ENCODE assay signal across 38 cellular contexts in the genomic region with DNA sequence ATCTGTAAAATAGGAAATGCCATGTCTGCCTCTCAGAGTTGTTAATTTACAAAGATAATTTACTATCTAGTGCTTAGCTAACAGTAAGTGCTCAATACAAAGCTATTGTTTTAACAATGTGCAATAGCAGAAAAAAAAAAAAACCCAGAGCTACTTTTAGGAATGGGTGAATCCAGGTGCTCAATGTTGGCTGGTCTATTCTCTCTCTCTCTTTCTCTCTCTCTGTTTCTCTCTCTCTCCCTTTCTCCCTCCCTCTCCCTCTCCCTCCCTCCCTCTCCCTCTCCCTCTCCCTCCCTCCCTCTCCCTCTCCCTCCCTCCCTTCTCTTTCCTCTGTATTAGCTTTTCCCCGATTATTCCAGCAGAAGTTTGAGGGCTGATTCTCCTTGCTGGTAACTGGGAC. TPM values are rescaled to one million over a fixed set of nuclear protein-coding genes. Genes with fewer than 3 reads are reported as not detected.
A peak's percentile ranks its signal among the peaks of the same experiment; 100 is the strongest.
DNase-seq lines count a peak whose midpoint lies in the region; ATAC-seq, FAIRE-seq and TF ChIP-seq lines count a peak whose summit lies in the region.
"Had no signal": no experiment of that assay in that cellular context is flagged by ENCODE, and none has a peak within 500 bp of the region (broad histone marks: within the 10 kb centered on the region; RNA-seq: fewer than 3 reads in every experiment).

No MANE protein-coding gene starts in this region.

- ATAC-seq in HepG2 (no peak), right lobe of liver (no peak), HG02970 (IDR thresholded peaks at IDR 0.05; ENCODE audit: low FRiP score, unreplicated experiment) (no peak), GM18502 (IDR thresholded peaks at IDR 0.05; ENCODE audit: poor library complexity, unreplicated experiment) (no peak)
- ATAC-seq: A549; CD8-positive, alpha-beta T cell had no signal

- WGBS in HepG2 (ENCODE audit: low lambda C conversion rate), result 0% methylated on average over 1 of the region's 1 CpG
- 77% methylated on average over 1 of the region's 1 CpG for WGBS in right lobe of liver (ENCODE audit: insufficient coverage, low coverage, low lambda C conversion rate, missing lambda C conversion rate)
- 91% methylated on average over 1 of the region's 1 CpG; no CpG with 5 or more reads in 1 of the 2 experiments for WGBS in H1 (ENCODE audit: extremely low coverage in 1 of 2, insufficient coverage in 1 of 2, insufficient read length in 1 of 2, insufficient replicate concordance in 2 of 2, low coverage in 1 of 2, low lambda C conversion rate in 2 of 2, missing lambda C conversion rate in 1 of 2), 2 experiments
- WGBS in testis, 2 donors, result 75 to 77% methylated on average over 1 of the region's 1 CpG

- H3K36me3 ChIP-seq in HepG2 (replicated peaks in 1 of 2; ENCODE audit: control insufficient read depth in 1 of 2, insufficient read depth in 2 of 2, low read length in 2 of 2) (peaks cover under 1 to 1% of the 10 kb centered on the region in 2 experiments; a peak in 1 of 5 replicates), right lobe of liver (no peaks in the 10 kb centered on the region), HEK293 (ENCODE audit: control insufficient read depth in 2 of 2, insufficient read depth in 1 of 2, low read length in 2 of 2) (peaks cover 0 to 9% of the 10 kb centered on the region in 2 experiments; a peak in 2 of 3 replicates), H1 (ENCODE audit: control insufficient read depth in 2 of 4, insufficient read depth in 4 of 4, low read length in 3 of 4) (no peaks in the 10 kb centered on the region), parathyroid adenoma (ENCODE audit: control insufficient read depth, insufficient read depth, low read length) (no peaks in the 10 kb centered on the region), testis (ENCODE audit: low read depth, missing control alignments) (no peaks in the 10 kb centered on the region)
- H3K36me3 ChIP-seq: BE2C had no signal

- H3K14ac ChIP-seq in H1 (ENCODE audit: insufficient read length), result no peak overlapping the region

- no peaks in the 10 kb centered on the region for H3K9me3 ChIP-seq in HepG2 (ENCODE audit: low read length)
- no peaks in the 10 kb centered on the region for H3K9me3 ChIP-seq in right lobe of liver
- H3K9me3 ChIP-seq in HEK293 (ENCODE audit: control insufficient read depth, insufficient read depth, low read depth, low read length), result no peaks in the 10 kb centered on the region
- no peaks in the 10 kb centered on the region for H3K9me3 ChIP-seq in H1 (ENCODE audit: insufficient read depth in 2 of 2, low read depth in 1 of 2, low read length in 1 of 2)
- H3K9me3 ChIP-seq in parathyroid adenoma (ENCODE audit: control insufficient read depth, low read length), result no peaks in the 10 kb centered on the region
- H3K9me3 ChIP-seq in testis, result no peaks in the 10 kb centered on the region
- H3K9me3 ChIP-seq: A549; BE2C; BLaER1; BLaER1 treated with 17β-estradiol and CSF1 and Interleukin-3, amounts not matched to agents 10 nM and 100 nM; Caco-2 had no signal

- H2BK120ac ChIP-seq in H1 (replicated peaks; ENCODE audit: low read depth, low read length), result no peak overlapping the region

- H4K5ac ChIP-seq in H1 (ENCODE audit: insufficient read length, low read depth, low read length), result no peak overlapping the region

- TF ChIP-seq POLR2A in HepG2 (IDR thresholded peaks at IDR 0.05; ENCODE audit: insufficient read depth in 1 of 2, low read depth in 2 of 2, low read length in 2 of 2) (no peak), right lobe of liver (IDR thresholded peaks at IDR 0.05) (no peak), H1 (IDR thresholded peaks at IDR 0.05; ENCODE audit: control extremely low read depth in 1 of 2, low read depth in 2 of 2, low read length in 2 of 2) (no peak), testis (IDR thresholded peaks at IDR 0.05) (no peak)

- H4K8ac ChIP-seq in H1 (ENCODE audit: extremely low read depth, insufficient read depth, low read length), result no peak overlapping the region

- no peak overlapping the region for H3K18ac ChIP-seq in H1 (ENCODE audit: extremely low read depth, low read length)

- H2BK20ac ChIP-seq in H1 (ENCODE audit: low read length), result no peak overlapping the region

- DNase-seq in HepG2 (ENCODE audit: low spot score), result no peak
- DNase-seq in right lobe of liver, result no peak
- no peak for DNase-seq in H1 (ENCODE audit: low read depth in 1 of 2, low spot score in 2 of 2)
- DNase-seq in testis, result no peak
- DNase-seq: 8988T; ACHN; AML-193; BE2C; C1 segment of cervical spinal cord; Caco-2; Calu3; CD4-positive, alpha-beta memory T cell; CD4-positive, alpha-beta T cell; CD4-positive, CD25-positive, alpha-beta regulatory T cell; CD8-positive, alpha-beta memory T cell; CD8-positive, alpha-beta T cell; COR-L47; DMS 273 treated with DMSO at 0.1 percent for 48 hours; DMS153; DMS53; DMS79; DMS79 treated with DMSO at 0.1 percent for 48 hours; DND-41; EL had no signal

- H3K9ac ChIP-seq in HepG2 (ENCODE audit: insufficient read depth, low read depth, low read length) (no peak overlapping the region), H1 (replicated peaks in 1 of 4; ENCODE audit: extremely low read depth in 1 of 4, low read depth in 3 of 4, low read length in 3 of 4) (no peak overlapping the region), parathyroid adenoma (no peak overlapping the region)
- H3K9ac ChIP-seq: BLaER1; BLaER1 treated with 17β-estradiol and CSF1 and Interleukin-3, amounts not matched to agents 10 nM and 100 nM had no signal

- no peak overlapping the region for H2BK15ac ChIP-seq in H1 (ENCODE audit: low read length)

- no peak overlapping the region for H3K56ac ChIP-seq in H1 (replicated peaks; ENCODE audit: insufficient read length, low read depth, low read length)

- H4K20me1 ChIP-seq in HepG2 (ENCODE audit: insufficient read depth, low read length) (no peaks in the 10 kb centered on the region), H1 (replicated peaks in 1 of 2; ENCODE audit: control insufficient read depth in 1 of 2, insufficient read depth in 2 of 2, low read length in 2 of 2) (no peaks in the 10 kb centered on the region)

- no peak overlapping the region for H3K4ac ChIP-seq in H1 (replicated peaks; ENCODE audit: insufficient read length, low read depth, low read length)

- TF ChIP-seq CTCF in HepG2 (CRISPR knock-in tag; IDR thresholded peaks at IDR 0.05) (no peak), right lobe of liver (IDR thresholded peaks at IDR 0.05) (no peak), HEK293 (tag by site-specific recombination; IDR thresholded peaks at IDR 0.05) (no peak), H1 (IDR thresholded peaks at IDR 0.05; ENCODE audit: control extremely low read depth in 1 of 3, insufficient read depth in 1 of 3, low read depth in 1 of 3, low read length in 3 of 3) (no peak), parathyroid adenoma (IDR thresholded peaks at IDR 0.05) (no peak), testis (IDR thresholded peaks at IDR 0.05) (no peak)

- no peak overlapping the region for H2AFZ ChIP-seq in HepG2 (ENCODE audit: low read length)
- no peak overlapping the region for H2AFZ ChIP-seq in H1 (ENCODE audit: low read length)
- no peak overlapping the region for H2AFZ ChIP-seq in parathyroid adenoma

- no peak overlapping the region for H2BK5ac ChIP-seq in H1 (ENCODE audit: low read depth, low read length)

- H3K79me2 ChIP-seq in HepG2 (ENCODE audit: insufficient read depth, low read length), result no peaks in the 10 kb centered on the region
- no peaks in the 10 kb centered on the region for H3K79me2 ChIP-seq in H1 (ENCODE audit: control insufficient read depth in 1 of 2, insufficient read depth in 2 of 2, low read length in 2 of 2)
- no peaks in the 10 kb centered on the region for H3K79me2 ChIP-seq in parathyroid adenoma

- no peak overlapping the region for H2AK5ac ChIP-seq in H1 (ENCODE audit: low read depth, low read length)

- H3K4me3 ChIP-seq in HepG2 (replicated peaks in 1 of 3; ENCODE audit: insufficient read depth in 1 of 3, low read depth in 2 of 3, low read length in 3 of 3), result no peak overlapping the region
- no peak overlapping the region for H3K4me3 ChIP-seq in right lobe of liver
- H3K4me3 ChIP-seq in HEK293 (ENCODE audit: low read depth, low read length), result no peak overlapping the region
- H3K4me3 ChIP-seq in H1 (ENCODE audit: extremely low read depth in 1 of 4, insufficient read depth in 2 of 4, low read depth in 3 of 4, low read length in 4 of 4), result no peak overlapping the region
- no peak overlapping the region for H3K4me3 ChIP-seq in parathyroid adenoma (ENCODE audit: low read depth, low read length)
- H3K4me3 ChIP-seq in testis, result no peak overlapping the region
- H3K4me3 ChIP-seq: A549; BLaER1; BLaER1 treated with 17β-estradiol and CSF1 and Interleukin-3, amounts not matched to agents 10 nM and 100 nM had no signal

- FAIRE-seq in HepG2 (lab: Jason Lieb, UNC) (no peak), H1 (lab: Jason Lieb, UNC) (no peak)
- FAIRE-seq: A204.1, A549, D721Med had no signal

- CTCF ChIA-PET in HepG2 (lab: Yijun Ruan, JAX; ENCODE audit: low intra/inter-chr PET ratio, low total read pairs), result no interaction called here
- CTCF ChIA-PET in HEK293 (lab: Yijun Ruan, JAX), result interaction anchor here (0.8 kb wide), 1 partner anchor 14 kb away, joined by 3 read pairs; a partner anchor contains a TSS
- CTCF ChIA-PET in H1 (lab: Charles Lee; ENCODE audit: partially characterized antibody), result interaction anchor here (1.7 to 6.5 kb wide), 4 partner anchors 11 to 93 kb away, joined by 7 to 71 read pairs (median 34); a partner anchor contains a TSS

- H3K23me2 ChIP-seq in H1 (ENCODE audit: low read depth, low read length), result no peaks in the 10 kb centered on the region

- TF ChIP-seq EP300 in HepG2 (IDR thresholded peaks at IDR 0.05; ENCODE audit: low read depth in 2 of 2, low read length in 2 of 2) (no peak), HepG2 (CRISPR knock-in tag; IDR thresholded peaks at IDR 0.05; ENCODE audit: borderline replicate concordance) (no peak), H1 (IDR thresholded peaks at IDR 0.05; ENCODE audit: borderline replicate concordance in 1 of 2, low read depth in 2 of 2, low read length in 2 of 2) (no peak)

- POLR2A ChIA-PET in HepG2 (lab: Yijun Ruan, JAX), result interaction anchor here (1.7 kb wide), 1 partner anchor 14 kb away, joined by 6 read pairs; a partner anchor contains a TSS
- POLR2A ChIA-PET in HEK293 (lab: Yijun Ruan, JAX), result interaction anchor here (1.2 kb wide), 1 partner anchor 13 kb away, joined by 3 read pairs; no protein-coding TSS in a partner anchor
- POLR2A ChIA-PET in H1 (lab: Charles Lee; ENCODE audit: partially characterized antibody), result interaction anchor here (0.9 to 1.3 kb wide), 3 partner anchors 14 to 80 kb away, joined by 3 to 6 read pairs (median 3); a partner anchor contains a TSS

- no peaks in the 10 kb centered on the region for H3K79me1 ChIP-seq in H1 (ENCODE audit: low read depth, low read length)

- no peaks in the 10 kb centered on the region for H3K4me1 ChIP-seq in HepG2 (ENCODE audit: insufficient read depth, low read length)
- no peaks in the 10 kb centered on the region for H3K4me1 ChIP-seq in right lobe of liver
- H3K4me1 ChIP-seq in HEK293 (ENCODE audit: control insufficient read depth, insufficient read depth, low read length), result no peaks in the 10 kb centered on the region
- H3K4me1 ChIP-seq in H1 (replicated peaks in 1 of 4; ENCODE audit: control insufficient read depth in 3 of 4, insufficient read depth in 4 of 4, low read length in 3 of 4), result peaks cover 0 to 8% (median 4%) of the 10 kb centered on the region in 4 experiments; a peak in 6 of 7 replicates
- peaks cover 63% of the 10 kb centered on the region for H3K4me1 ChIP-seq in parathyroid adenoma
- H3K4me1 ChIP-seq in testis, result peaks cover 12% of the 10 kb centered on the region
- H3K4me1 ChIP-seq: A549, BE2C, BLaER1, Caco-2 had no signal

- intact Hi-C loops in HepG2 (cut with micrococcal nuclease; ENCODE audit: unreplicated experiment), result no loop called here
- intact Hi-C loops in right lobe of liver (cut with DNase I), result no loop called here
- intact Hi-C loops in testis (cut with DNase I; ENCODE audit: low total_unique reads), result no loop called here

- peaks cover 0 to 15% of the 10 kb centered on the region in 2 experiments; a peak in 2 of 5 replicates for H3K27me3 ChIP-seq in HepG2 (ENCODE audit: control insufficient read depth in 1 of 2, insufficient read depth in 2 of 2, low read length in 2 of 2)
- no peaks in the 10 kb centered on the region for H3K27me3 ChIP-seq in right lobe of liver
- H3K27me3 ChIP-seq in H1 (replicated peaks in 1 of 4; ENCODE audit: control insufficient read depth in 3 of 4, extremely low read depth in 1 of 4, insufficient read depth in 3 of 4, low read length in 3 of 4), result peaks cover 2 to 12% (median 6%) of the 10 kb centered on the region in 4 experiments; a peak in 4 of 7 replicates
- no peaks in the 10 kb centered on the region for H3K27me3 ChIP-seq in parathyroid adenoma (ENCODE audit: control insufficient read depth, insufficient read depth, low read length)
- H3K27me3 ChIP-seq in testis, result no peaks in the 10 kb centered on the region
- H3K27me3 ChIP-seq: BE2C; BLaER1; BLaER1 treated with 17β-estradiol and CSF1 and Interleukin-3, amounts not matched to agents 10 nM and 100 nM had no signal

- H3K4me2 ChIP-seq in HepG2 (ENCODE audit: low read depth, low read length) (no peak overlapping the region), H1 (ENCODE audit: insufficient read depth in 1 of 2, low read depth in 2 of 2, low read length in 2 of 2) (no peak overlapping the region), parathyroid adenoma (ENCODE audit: low read length) (no peak overlapping the region)
- H3K4me2 ChIP-seq: A549; BLaER1; BLaER1 treated with 17β-estradiol and CSF1 and Interleukin-3, amounts not matched to agents 10 nM and 100 nM had no signal

- no peak for TF ChIP-seq RAD21 in HepG2 (CRISPR knock-in tag; IDR thresholded peaks at IDR 0.05)
- no peak for TF ChIP-seq RAD21 in H1 (IDR thresholded peaks at IDR 0.05 in 1 of 2, conservative IDR thresholded peaks at IDR 0.05 in 1 of 2; ENCODE audit: low read depth in 2 of 2, low read length in 2 of 2)

- H3K27ac ChIP-seq in HepG2 (ENCODE audit: extremely low read length, insufficient read depth, low read length), result no peak overlapping the region
- no peak overlapping the region for H3K27ac ChIP-seq in right lobe of liver
- H3K27ac ChIP-seq in HEK293 (ENCODE audit: extremely low read depth, low read depth, low read length), result no peak overlapping the region
- no peak overlapping the region for H3K27ac ChIP-seq in H1 (ENCODE audit: low read depth, low read length)
- peak overlapping the region; percentile 100 for H3K27ac ChIP-seq in parathyroid adenoma
- no peak overlapping the region for H3K27ac ChIP-seq in testis
- H3K27ac ChIP-seq: 22Rv1; A549; BLaER1; BLaER1 treated with 17β-estradiol and CSF1 and Interleukin-3, amounts not matched to agents 10 nM and 100 nM; C4-2B had no signal

- BruUV-seq in HepG2 (replicated peaks; lab: Mats Ljungman, UMichigan), result no TSS peak

- no peak overlapping the region for H2BK12ac ChIP-seq in H1 (ENCODE audit: low read depth, low read length)

- H3K23ac ChIP-seq in H1 (ENCODE audit: insufficient read length), result no peak overlapping the region

- no peak overlapping the region for H4K91ac ChIP-seq in H1 (replicated peaks; ENCODE audit: insufficient read length, low read length)

- in situ Hi-C loops in HepG2 (cut with HindIII; ENCODE audit: extremely low pct_ligation_motif_present, low pct_unique_long_range_greater_than_20kb), result no loop called here

RNA-seq across cellular contexts. Expression of a gene that starts 14.0 kb away (rescaled TPM):
- total RNA-seq in HepG2 (2016; rRNA removed; fragmentation: Illumina TruSeq; extraction: Trizol), result 16.6 and 22.1 TPM in 2 replicates
- total RNA-seq in HepG2 (2016; cell fraction: cytosol; rRNA removed; fragmentation: Illumina TruSeq; extraction: Trizol; ENCODE audit: low read depth), result 5.1 and 5.7 TPM in 2 replicates
- 16.1 and 23.7 TPM in 2 replicates for total RNA-seq in HepG2 (2016; cell fraction: insoluble cytoplasmic fraction; rRNA removed; fragmentation: Illumina TruSeq; extraction: Trizol)
- 12.0 and 13.1 TPM in 2 replicates for total RNA-seq in HepG2 (2016; cell fraction: membrane; rRNA removed; fragmentation: Illumina TruSeq; extraction: Trizol)
- total RNA-seq in HepG2 (2016; cell fraction: nucleus; rRNA removed; fragmentation: Illumina TruSeq; extraction: Trizol), result 8.3 and 9.7 TPM in 2 replicates
- polyA plus RNA-seq in HepG2 (2011; rRNA removed), result 18.0 and 20.2 TPM in 2 replicates
- 19.4 and 20.2 TPM in 2 replicates for polyA plus RNA-seq in HepG2 (2011; cell fraction: cytosol; rRNA removed)
- 11.2 and 13.9 TPM in 2 replicates for polyA plus RNA-seq in HepG2 (2011; cell fraction: nucleus; rRNA removed)
- 15.0 and 15.5 TPM in 2 replicates for polyA plus RNA-seq in HepG2 (2012)
- 6.4 and 6.6 TPM in 2 replicates for polyA plus RNA-seq in HepG2 (2016; cell fraction: cytosol; fragmentation: Illumina TruSeq; extraction: Trizol; ENCODE audit: low read depth)
- 34.8 and 36.2 TPM in 2 replicates for polyA plus RNA-seq in HepG2 (2016; cell fraction: insoluble cytoplasmic fraction; fragmentation: Illumina TruSeq; extraction: Trizol; ENCODE audit: low read depth)
- 11.1 and 11.7 TPM in 2 replicates for polyA plus RNA-seq in HepG2 (2016; cell fraction: membrane; fragmentation: Illumina TruSeq; extraction: Trizol; ENCODE audit: low read depth)
- polyA plus RNA-seq in HepG2 (2016; cell fraction: nucleus; fragmentation: Illumina TruSeq; extraction: Trizol; ENCODE audit: insufficient read depth, low read depth), result 20.9 and 21.7 TPM in 2 replicates
- polyA minus RNA-seq in HepG2 (2011; rRNA and poly(A)+ RNA removed; ENCODE audit: low replicate concordance), result 3.7 and 8.1 TPM in 2 replicates
- 3.5 and 4.6 TPM in 2 replicates for polyA minus RNA-seq in HepG2 (2011; cell fraction: cytosol; rRNA and poly(A)+ RNA removed)
- 5.8 and 6.6 TPM in 2 replicates for polyA minus RNA-seq in HepG2 (2011; cell fraction: nucleus; rRNA and poly(A)+ RNA removed)
- 1 to 10 TPM; 4.5 to 6.6 (median 4.9) TPM for total RNA-seq in right lobe of liver
- total RNA-seq in H1 (2021; fragmentation: NEBNext Ultra II Directional; extraction: Animal tissue kit (Norgen Biotek cat#: 25700)), result 14.2 and 14.5 TPM in 2 replicates
- polyA plus RNA-seq in H1 (2011; rRNA removed), result 20.1 and 20.8 TPM in 2 replicates
- polyA plus RNA-seq in H1 (2011; cell fraction: cytosol; rRNA removed), result 26.4 TPM
- polyA plus RNA-seq in H1 (2011; cell fraction: nucleus; rRNA removed), result 15.8 TPM
- polyA plus RNA-seq in H1 (2012, experiment 1 of 2), result 25.2 to 36.8 TPM (median 30.7 TPM) in 4 replicates
- polyA plus RNA-seq in H1 (2012, experiment 2 of 2), result 22.0 TPM
- polyA plus RNA-seq in H1 (2013, experiment 1 of 2), result 10.7 TPM
- polyA plus RNA-seq in H1 (2013, experiment 2 of 2), result 11.2 TPM
- polyA minus RNA-seq in H1 (2011; rRNA and poly(A)+ RNA removed), result 6.0 and 7.3 TPM in 2 replicates
- 8.3 TPM for polyA minus RNA-seq in H1 (2011; cell fraction: cytosol; rRNA and poly(A)+ RNA removed)
- polyA minus RNA-seq in H1 (2011; cell fraction: nucleus; rRNA and poly(A)+ RNA removed), result 5.7 TPM
- total RNA-seq in testis, result 10 to 100 TPM; 27.0 to 37.5 TPM
- polyA plus RNA-seq in testis (ENCODE audit: insufficient read depth, low read depth, low replicate concordance), result 70.1 TPM

RNA-seq across cellular contexts. Expression of a gene that starts 30.1 kb away (rescaled TPM):
- total RNA-seq in HepG2 (2016; rRNA removed; fragmentation: Illumina TruSeq; extraction: Trizol) (not detected in 2 replicates), right lobe of liver (not detected), testis (under 1 TPM; 0.25 to 0.39 TPM)
- total RNA-seq in HepG2 (2016; cell fraction: cytosol; rRNA removed; fragmentation: Illumina TruSeq; extraction: Trizol; ENCODE audit: low read depth), result not detected in 2 replicates
- total RNA-seq in HepG2 (2016; cell fraction: insoluble cytoplasmic fraction; rRNA removed; fragmentation: Illumina TruSeq; extraction: Trizol), result not detected in 2 replicates
- not detected in 2 replicates for total RNA-seq in HepG2 (2016; cell fraction: membrane; rRNA removed; fragmentation: Illumina TruSeq; extraction: Trizol)
- not detected in 2 replicates for total RNA-seq in HepG2 (2016; cell fraction: nucleus; rRNA removed; fragmentation: Illumina TruSeq; extraction: Trizol)
- polyA plus RNA-seq in HepG2 (2011; rRNA removed) (not detected in 2 replicates), H1 (2011; rRNA removed) (2.4 TPM in 2 replicates), testis (ENCODE audit: insufficient read depth, low read depth, low replicate concordance) (0.96 TPM)
- not detected in 2 replicates for polyA plus RNA-seq in HepG2 (2011; cell fraction: cytosol; rRNA removed)
- polyA plus RNA-seq in HepG2 (2011; cell fraction: nucleus; rRNA removed), result not detected in 2 replicates
- not detected in 2 replicates for polyA plus RNA-seq in HepG2 (2012)
- polyA plus RNA-seq in HepG2 (2016; cell fraction: cytosol; fragmentation: Illumina TruSeq; extraction: Trizol; ENCODE audit: low read depth), result not detected in 2 replicates
- polyA plus RNA-seq in HepG2 (2016; cell fraction: insoluble cytoplasmic fraction; fragmentation: Illumina TruSeq; extraction: Trizol; ENCODE audit: low read depth), result not detected in 2 replicates
- not detected in 2 replicates for polyA plus RNA-seq in HepG2 (2016; cell fraction: membrane; fragmentation: Illumina TruSeq; extraction: Trizol; ENCODE audit: low read depth)
- not detected in 2 replicates for polyA plus RNA-seq in HepG2 (2016; cell fraction: nucleus; fragmentation: Illumina TruSeq; extraction: Trizol; ENCODE audit: insufficient read depth, low read depth)
- polyA minus RNA-seq in HepG2 (2011; rRNA and poly(A)+ RNA removed; ENCODE audit: low replicate concordance), result 0.02 TPM in 1 of 2 replicates, not detected in the other
- polyA minus RNA-seq in HepG2 (2011; cell fraction: cytosol; rRNA and poly(A)+ RNA removed), result not detected in 2 replicates
- polyA minus RNA-seq in HepG2 (2011; cell fraction: nucleus; rRNA and poly(A)+ RNA removed), result not detected in 2 replicates
- 1.8 and 2.4 TPM in 2 replicates for total RNA-seq in H1 (2021; fragmentation: NEBNext Ultra II Directional; extraction: Animal tissue kit (Norgen Biotek cat#: 25700))
- 1.5 TPM for polyA plus RNA-seq in H1 (2011; cell fraction: cytosol; rRNA removed)
- 2.9 TPM for polyA plus RNA-seq in H1 (2011; cell fraction: nucleus; rRNA removed)
- 2.4 to 3.7 TPM (median 3.0 TPM) in 4 replicates for polyA plus RNA-seq in H1 (2012, experiment 1 of 2)
- 2.2 TPM for polyA plus RNA-seq in H1 (2012, experiment 2 of 2)
- polyA plus RNA-seq in H1 (2013, experiment 1 of 2), result 2.1 TPM
- polyA plus RNA-seq in H1 (2013, experiment 2 of 2), result 2.3 TPM
- 3.7 and 3.9 TPM in 2 replicates for polyA minus RNA-seq in H1 (2011; rRNA and poly(A)+ RNA removed)
- polyA minus RNA-seq in H1 (2011; cell fraction: cytosol; rRNA and poly(A)+ RNA removed), result 2.3 TPM
- 2.4 TPM for polyA minus RNA-seq in H1 (2011; cell fraction: nucleus; rRNA and poly(A)+ RNA removed)
- total RNA-seq: A172; A673; Caco-2; Calu3; CD4-positive, alpha-beta memory T cell; CD4-positive, alpha-beta T cell; CD8-positive, alpha-beta memory T cell; CD8-positive, alpha-beta T cell had no signal
- polyA plus RNA-seq: AG04450; CD4-positive, alpha-beta memory T cell; CD4-positive, CD25-positive, alpha-beta regulatory T cell had no signal
